In genomic region chr13:68938639-68939038, GRCh38 we compare ENCODE assay signal across 27 cellular contexts.
"Had no signal": no experiment of that assay in that cellular context is flagged by ENCODE, and none has a peak within 500 bp of the region (broad histone marks: within the 10 kb centered on the region; RNA-seq: fewer than 3 reads in every experiment).

No MANE protein-coding gene starts in this region.

- H2AFZ ChIP-seq: hepatocyte, parathyroid adenoma had no signal

- H3K36me3 Mint-ChIP-seq: naive B cell; stimulated activated naive B cell treated with anti-CD40 and anti-IgM and Interleukin-4, amounts not matched to agents 10 μg/mL and 1 μg/mL and 100 μg/mL, for 72 hours had no signal

- H3K9ac ChIP-seq: parathyroid adenoma had no signal

- H3K27ac ChIP-seq: hepatocyte, left ventricle myocardium inferior, neutrophil, parathyroid adenoma, psoas muscle, right atrium auricular region, skin epidermis, stomach, testis, thyroid gland, transverse colon, upper lobe of right lung had no signal

- H3K9me3 ChIP-seq: neutrophil, psoas muscle, right atrium auricular region, stomach, testis, thyroid gland, transverse colon, upper lobe of right lung had no signal

- H3K36me3 ChIP-seq: left ventricle myocardium inferior, neutrophil, right atrium auricular region, stomach, thyroid gland, transverse colon, upper lobe of right lung had no signal

- H3K79me2 ChIP-seq: hepatocyte, parathyroid adenoma had no signal

- H3K27me3 Mint-ChIP-seq: naive B cell; stimulated activated naive B cell treated with anti-CD40 and anti-IgM and Interleukin-4, amounts not matched to agents 10 μg/mL and 1 μg/mL and 100 μg/mL, for 72 hours had no signal

- ATAC-seq: natural killer cell; psoas muscle; sciatic nerve; stimulated activated naive B cell treated with anti-CD40 and anti-IgM and Interleukin-4, amounts not matched to agents 10 μg/mL and 1 μg/mL and 100 μg/mL, for 72 hours; stimulated activated naive CD8-positive, alpha-beta T cell treated with anti-CD3 and anti-CD28 coated beads, Interleukin-15, Interleukin-2, amounts not matched to agents 100 U/mL and 50 U/mL, for 24 hours; upper lobe of right lung had no signal

- H3K27me3 ChIP-seq: hepatocyte, neutrophil, right atrium auricular region, stomach, testis, thyroid gland, transverse colon, upper lobe of right lung had no signal

- FAIRE-seq: urothelium cell line had no signal

- H3K4me3 Mint-ChIP-seq: mesothelial cell of epicardium; naive B cell; natural killer cell; stimulated activated naive B cell treated with anti-CD40 and anti-IgM and Interleukin-4, amounts not matched to agents 10 μg/mL and 1 μg/mL and 100 μg/mL, for 72 hours had no signal

- H3K4me1 Mint-ChIP-seq: naive B cell; natural killer cell; stimulated activated naive B cell treated with anti-CD40 and anti-IgM and Interleukin-4, amounts not matched to agents 10 μg/mL and 1 μg/mL and 100 μg/mL, for 72 hours had no signal

- DNase-seq: islet precursor cell; left ventricle myocardium inferior; mesendoderm; naive B cell; natural killer cell; occipital lobe; psoas muscle; stimulated activated CD4-positive, alpha-beta T cell treated with anti-CD3 and anti-CD28 coated beads, Interleukin-12 subunit alpha, Interleukin-12 subunit beta, amount 100 ng/mL, for 4 hours; stimulated activated CD4-positive, alpha-beta T cell treated with anti-CD3 and anti-CD28 coated beads, Interleukin-15, amount 100 ng/mL, for 24 hours; stimulated activated CD4-positive, alpha-beta T cell treated with anti-CD3 and anti-CD28 coated beads, Interleukin-2, amount 100 ng/mL, for 24 hours; stimulated activated CD4-positive, alpha-beta T cell treated with anti-CD3 and anti-CD28 coated beads, Interleukin-4, amount 100 ng/mL, for 1 hour; stimulated activated naive B cell treated with anti-CD40 and anti-IgM and Interleukin-4, amounts not matched to agents 10 μg/mL and 1 μg/mL and 100 μg/mL, for 72 hours; stimulated activated naive CD8-positive, alpha-beta T cell treated with anti-CD3 and anti-CD28 coated beads, Interleukin-15, Interleukin-2, amounts not matched to agents 100 U/mL and 50 U/mL, for 24 hours; stomach; testis; thyroid gland; transverse colon; upper lobe of right lung had no signal

- H3K4me3 ChIP-seq: hepatocyte, left ventricle myocardium inferior, lung, psoas muscle, right atrium auricular region, skin epidermis, stomach, testis, thyroid gland, transverse colon, upper lobe of right lung had no signal

- H3K4me2 ChIP-seq: hepatocyte had no signal

- H3K4me1 ChIP-seq: left ventricle myocardium inferior, parathyroid adenoma, psoas muscle, right atrium auricular region, stomach, testis, thyroid gland, transverse colon, upper lobe of right lung had no signal

- H3K27ac Mint-ChIP-seq: naive B cell; natural killer cell; stimulated activated naive B cell treated with anti-CD40 and anti-IgM and Interleukin-4, amounts not matched to agents 10 μg/mL and 1 μg/mL and 100 μg/mL, for 72 hours had no signal
